20 cellular contexts compared by ENCODE assay signal in genomic region chr2:191783416-191783815, GRCh38.
DNase-seq lines count a peak whose midpoint lies in the region; ATAC-seq and TF ChIP-seq lines count a peak whose summit lies in the region.
"Had no signal": no experiment of that assay in that cellular context is flagged by ENCODE, and none has a peak within 500 bp of the region (broad histone marks: within the 10 kb centered on the region; RNA-seq: fewer than 3 reads in every experiment).

No MANE protein-coding gene starts in this region.

- H3K27me3 Mint-ChIP-seq in stimulated activated memory B cell treated with anti-CD40 and anti-IgM and Interleukin-4, amounts not matched to agents 10 μg/mL and 1 μg/mL and 100 μg/mL, for 72 hours: peaks cover 16% of the 10 kb centered on the region
- H3K27me3 Mint-ChIP-seq in osteocyte (ENCODE audit: unreplicated experiment): peaks cover 11% of the 10 kb centered on the region

- H3K4me1 ChIP-seq in effector memory CD4-positive, alpha-beta T cell (ENCODE audit: control insufficient read depth, insufficient read depth, low read length, poor library complexity, severe bottlenecking): no peaks in the 10 kb centered on the region
- H3K4me1 ChIP-seq: adrenal gland, sigmoid colon had no signal

- no peaks in the 10 kb centered on the region for H3K36me3 ChIP-seq in effector memory CD4-positive, alpha-beta T cell (ENCODE audit: control insufficient read depth, insufficient read depth, low read length)
- H3K36me3 ChIP-seq: adrenal gland, sigmoid colon, WERI-Rb-1 had no signal

- no peak overlapping the region for H3K27ac Mint-ChIP-seq in stimulated activated memory B cell treated with anti-CD40 and anti-IgM and Interleukin-4, amounts not matched to agents 10 μg/mL and 1 μg/mL and 100 μg/mL, for 72 hours
- H3K27ac Mint-ChIP-seq in osteocyte (ENCODE audit: unreplicated experiment): no peak overlapping the region
- H3K27ac Mint-ChIP-seq: activated CD8-positive, alpha-beta T cell treated with anti-CD3 and anti-CD28 coated beads, Interleukin-2, amount 10 ng/mL, durations not matched to agents 7 days and 5 days; effector memory CD8-positive, alpha-beta T cell had no signal

- H3K36me3 Mint-ChIP-seq in stimulated activated memory B cell treated with anti-CD40 and anti-IgM and Interleukin-4, amounts not matched to agents 10 μg/mL and 1 μg/mL and 100 μg/mL, for 72 hours: no peaks in the 10 kb centered on the region
- H3K36me3 Mint-ChIP-seq in osteocyte (ENCODE audit: unreplicated experiment): no peaks in the 10 kb centered on the region

- no peak for TF ChIP-seq CTCF in osteocyte (IDR thresholded peaks at IDR 0.05)

- DNase-seq in effector memory CD4-positive, alpha-beta T cell: no peak
- DNase-seq in osteocyte (ENCODE audit: extremely low spot score, unreplicated experiment): no peak
- DNase-seq: activated CD8-positive, alpha-beta T cell treated with anti-CD3 and anti-CD28 coated beads, Interleukin-2, amount 10 ng/mL, durations not matched to agents 7 days and 5 days; adrenal gland; DMS 273 treated with DMSO at 0.1 percent for 48 hours; effector memory CD8-positive, alpha-beta T cell; hypothalamus; NCI-H187; NCI-H526; nucleus accumbens; sigmoid colon; stimulated activated CD4-positive, alpha-beta T cell treated with anti-CD3 and anti-CD28 coated beads, Interleukin-2, amount 100 ng/mL, for 48 hours; SW 1271; WERI-Rb-1 had no signal

- H3K9me3 Mint-ChIP-seq in stimulated activated memory B cell treated with anti-CD40 and anti-IgM and Interleukin-4, amounts not matched to agents 10 μg/mL and 1 μg/mL and 100 μg/mL, for 72 hours: no peaks in the 10 kb centered on the region
- H3K9me3 Mint-ChIP-seq in osteocyte (ENCODE audit: unreplicated experiment): no peaks in the 10 kb centered on the region
- H3K9me3 Mint-ChIP-seq: central memory CD8-positive, alpha-beta T cell; effector memory CD8-positive, alpha-beta T cell had no signal

- H3K27me3 ChIP-seq in effector memory CD4-positive, alpha-beta T cell (replicated peaks; ENCODE audit: control insufficient read depth, insufficient read depth, low read length, poor library complexity, severe bottlenecking): no peaks in the 10 kb centered on the region
- H3K27me3 ChIP-seq: adrenal gland, sigmoid colon had no signal

- no peaks in the 10 kb centered on the region for H3K4me1 Mint-ChIP-seq in stimulated activated memory B cell treated with anti-CD40 and anti-IgM and Interleukin-4, amounts not matched to agents 10 μg/mL and 1 μg/mL and 100 μg/mL, for 72 hours
- H3K4me1 Mint-ChIP-seq in osteocyte (ENCODE audit: unreplicated experiment): no peaks in the 10 kb centered on the region
- H3K4me1 Mint-ChIP-seq: central memory CD8-positive, alpha-beta T cell had no signal

- peak; percentile 70 for ATAC-seq in GM18858 (IDR thresholded peaks at IDR 0.05; ENCODE audit: unreplicated experiment)
- peak; percentile 73 for ATAC-seq in GM21723 (IDR thresholded peaks at IDR 0.05; ENCODE audit: unreplicated experiment)
- ATAC-seq in HG03378 (IDR thresholded peaks at IDR 0.05; ENCODE audit: unreplicated experiment): peak; percentile 89
- peak; percentile 51 for ATAC-seq in stimulated activated memory B cell treated with anti-CD40 and anti-IgM and Interleukin-4, amounts not matched to agents 10 μg/mL and 1 μg/mL and 100 μg/mL, for 72 hours
- no peak for ATAC-seq in GM18909 (IDR thresholded peaks at IDR 0.05; ENCODE audit: poor library complexity, unreplicated experiment)
- ATAC-seq: activated CD8-positive, alpha-beta T cell treated with anti-CD3 and anti-CD28 coated beads, Interleukin-2, amount 10 ng/mL, durations not matched to agents 7 days and 5 days; effector memory CD8-positive, alpha-beta T cell had no signal

- H3K4me3 ChIP-seq in effector memory CD4-positive, alpha-beta T cell (ENCODE audit: insufficient read depth, low read depth, low read length, poor library complexity, severe bottlenecking): no peak overlapping the region
- H3K4me3 ChIP-seq: adrenal gland, sigmoid colon had no signal

- H3K27ac ChIP-seq in effector memory CD4-positive, alpha-beta T cell (ENCODE audit: insufficient read depth, low read length, poor library complexity, severe bottlenecking): no peak overlapping the region
- H3K27ac ChIP-seq: adrenal gland, sigmoid colon, WERI-Rb-1 had no signal

- no peaks in the 10 kb centered on the region for H3K9me3 ChIP-seq in effector memory CD4-positive, alpha-beta T cell (ENCODE audit: control insufficient read depth, low read length)
- H3K9me3 ChIP-seq: adrenal gland, sigmoid colon had no signal

- no peak overlapping the region for H3K4me3 Mint-ChIP-seq in stimulated activated memory B cell treated with anti-CD40 and anti-IgM and Interleukin-4, amounts not matched to agents 10 μg/mL and 1 μg/mL and 100 μg/mL, for 72 hours
- H3K4me3 Mint-ChIP-seq in osteocyte (ENCODE audit: unreplicated experiment): no peak overlapping the region
- H3K4me3 Mint-ChIP-seq: activated CD8-positive, alpha-beta T cell treated with anti-CD3 and anti-CD28 coated beads, Interleukin-2, amount 10 ng/mL, durations not matched to agents 7 days and 5 days; central memory CD8-positive, alpha-beta T cell; effector memory CD8-positive, alpha-beta T cell had no signal
